8 cellular contexts compared by ENCODE assay signal in the genomic region with DNA sequence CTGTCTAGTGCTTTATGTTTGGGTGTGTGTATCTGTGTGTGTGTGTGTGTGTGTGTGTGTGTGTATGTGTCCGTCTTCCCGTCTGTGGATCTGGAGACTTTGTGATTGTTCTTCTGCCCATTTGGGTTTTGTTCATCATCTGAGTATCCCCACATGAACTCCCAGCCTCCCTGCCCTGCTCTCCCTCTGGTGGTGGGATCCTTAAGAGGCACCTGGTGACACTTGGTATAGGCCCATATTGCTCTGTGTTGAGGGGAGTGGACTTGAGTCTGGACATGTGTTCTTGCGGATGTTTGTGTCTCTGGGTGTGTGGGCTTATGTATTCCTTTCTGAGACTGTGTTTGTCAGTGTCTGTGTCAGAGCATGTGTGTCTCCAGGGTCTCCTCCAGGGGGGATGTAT. TPM values are rescaled to one million over a fixed set of nuclear protein-coding genes. Genes with fewer than 3 reads are reported as not detected.
DNase-seq lines count a peak whose midpoint lies in the region; ATAC-seq and TF ChIP-seq lines count a peak whose summit lies in the region.
"Had no signal": no experiment of that assay in that cellular context is flagged by ENCODE, and none has a peak within 500 bp of the region (broad histone marks: within the 10 kb centered on the region; RNA-seq: fewer than 3 reads in every experiment).

No MANE protein-coding gene starts in this region.

- no peaks in the 10 kb centered on the region; the same call in 1 of the 2 replicates for H4K20me1 ChIP-seq in Karpas-422 (ENCODE audit: insufficient read depth, low read depth, low read length)

- H3K4me2 ChIP-seq in Karpas-422 (ENCODE audit: low read depth, low read length, poor library complexity, severe bottlenecking), result no peak overlapping the region

- H3K9ac ChIP-seq in Karpas-422 (ENCODE audit: low read length), result no peak overlapping the region

- peaks cover 10% of the 10 kb centered on the region; the same call in 1 of the 2 replicates for H3K36me3 ChIP-seq in Karpas-422 (ENCODE audit: insufficient read depth, low read length)
- H3K36me3 ChIP-seq in HAP-1 (replicated peaks), result peaks cover 65% of the 10 kb centered on the region

- no peaks in the 10 kb centered on the region for H3K79me2 ChIP-seq in Karpas-422 (ENCODE audit: low read length)

- no peak overlapping the region for H3K27ac ChIP-seq in Karpas-422 (ENCODE audit: low read length)

- H3K27me3 ChIP-seq in Karpas-422 (ENCODE audit: low read length) (no peaks in the 10 kb centered on the region), HAP-1 (ENCODE audit: low read depth) (no peaks in the 10 kb centered on the region)

- H3K9me3 ChIP-seq in Karpas-422 (ENCODE audit: low read length), result no peaks in the 10 kb centered on the region
- H3K9me3 ChIP-seq in HAP-1, result no peaks in the 10 kb centered on the region

- H2AFZ ChIP-seq in Karpas-422 (ENCODE audit: low read length), result no peak overlapping the region

- TF ChIP-seq CTCF in astrocyte of the cerebellum (IDR thresholded peaks at IDR 0.05; ENCODE audit: low read depth, low read length, missing control alignments), result peak; percentile 71

- in situ Hi-C loops in astrocyte of the cerebellum (cut with HindIII; ENCODE audit: low sequenced_read_pairs), result loop anchor here (5.0 kb wide), 2 partner anchors 36 to 64 kb away; partner anchors contain the start of genes MARK2 and NAA40
- in situ Hi-C loops in HAP-1 (cut with MboI; ENCODE audit: low sequenced_read_pairs), result no loop called here

- H3K9me2 ChIP-seq in Karpas-422 (replicated peaks; ENCODE audit: insufficient read depth, low read length), result no peaks in the 10 kb centered on the region

- DNase-seq in EH (ENCODE audit: low read depth), result peak; percentile 39
- DNase-seq in Karpas-422, result peak; percentile 58
- DNase-seq in astrocyte of the cerebellum (ENCODE audit: low read depth), result no peak
- peak; percentile 31 to 43 for DNase-seq in lung microvascular endothelial cell (ENCODE audit: low read depth in 2 of 2)
- DNase-seq in HAP-1 (ENCODE audit: low spot score in 2 of 2), result no peak
- DNase-seq in HK-2 (ENCODE audit: unreplicated experiment), result no peak
- DNase-seq: activated CD4-positive, alpha-beta T cell treated with anti-CD3 and anti-CD28 coated beads, Interleukin-2, amount 10 ng/mL, durations not matched to agents 7 days and 5 days had no signal

- ATAC-seq in GM21360 (IDR thresholded peaks at IDR 0.05; ENCODE audit: unreplicated experiment), result no peak

- no peaks in the 10 kb centered on the region for H3K4me1 ChIP-seq in Karpas-422 (ENCODE audit: low read length)
- no peaks in the 10 kb centered on the region for H3K4me1 ChIP-seq in HAP-1

- no peak overlapping the region for H3K4me3 ChIP-seq in Karpas-422 (ENCODE audit: low read length)
- H3K4me3 ChIP-seq in astrocyte of the cerebellum (ENCODE audit: low read depth, low read length), result no peak overlapping the region
- H3K4me3 ChIP-seq in HAP-1, result no peak overlapping the region

RNA-seq across cellular contexts. Expression of gene RCOR2, which starts 15.3 kb away (rescaled TPM):
- total RNA-seq in Karpas-422 (2014; rRNA removed; shearing (Covaris generic); ENCODE audit: low replicate concordance), result 2.1 and 2.4 TPM in 2 replicates
- total RNA-seq in lung microvascular endothelial cell, result under 0.01 and 0.22 TPM in 2 replicates

RNA-seq across cellular contexts. Expression of gene NAA40, which starts 37.1 kb away (rescaled TPM):
- 19.0 and 19.2 TPM in 2 replicates for total RNA-seq in Karpas-422 (2014; rRNA removed; shearing (Covaris generic); ENCODE audit: low replicate concordance)
- total RNA-seq in lung microvascular endothelial cell, result 8.3 TPM in 2 replicates

Comparison
In these comparisons a context has a peak if more than half of its experiments do, and no peak if none do; other contexts are left out.
1. DNase-seq: peak in EH (single experiment), Karpas-422 (single experiment) and lung microvascular endothelial cell (2 of 2); none in astrocyte of the cerebellum (single experiment), HAP-1 (0 of 2) and HK-2 (single experiment).